20 cellular contexts compared by ENCODE assay signal in genomic region chr1:12442217-12442616, GRCh38.
DNase-seq lines count a peak whose midpoint lies in the region; ATAC-seq, FAIRE-seq and TF ChIP-seq lines count a peak whose summit lies in the region.
"Had no signal": no experiment of that assay in that cellular context is flagged by ENCODE, and none has a peak within 500 bp of the region (broad histone marks: within the 10 kb centered on the region; RNA-seq: fewer than 3 reads in every experiment).

No MANE protein-coding gene starts in this region.

- no peak for FAIRE-seq in K562 (lab: Jason Lieb, UNC)
- FAIRE-seq: D721Med, H54 had no signal

- peaks cover 57% of the 10 kb centered on the region for H3K36me3 Mint-ChIP-seq in activated T-helper 17 cell treated with anti-CD3 and anti-CD28 coated beads, Interleukin-2, amount 50 U/mL, for 72 hours (ENCODE audit: low read depth)

- TF ChIP-seq POLR2A in K562 (conservative IDR thresholded peaks at IDR 0.05) (no peak), transverse colon (IDR thresholded peaks at IDR 0.05) (no peak)

- no peaks in the 10 kb centered on the region for H3K9me3 Mint-ChIP-seq in activated T-helper 17 cell treated with anti-CD3 and anti-CD28 coated beads, Interleukin-2, amount 50 U/mL, for 72 hours

- ATAC-seq in GM18498 (IDR thresholded peaks at IDR 0.05; ENCODE audit: unreplicated experiment) = peak; percentile 54
- peak; percentile 22 for ATAC-seq in activated T-helper 17 cell treated with anti-CD3 and anti-CD28 coated beads, Interleukin-2, amount 50 U/mL, for 72 hours (replicated peaks)
- no peak for ATAC-seq in K562
- ATAC-seq in stimulated activated naive CD8-positive, alpha-beta T cell treated with anti-CD3 and anti-CD28 coated beads, Interleukin-15, Interleukin-2, amounts not matched to agents 100 U/mL and 50 U/mL, for 24 hours = peak; percentile 10

- no peaks in the 10 kb centered on the region for H4K20me1 ChIP-seq in K562 (replicated peaks; ENCODE audit: control insufficient read depth, insufficient read depth, low read length)

- H3K4me1 Mint-ChIP-seq in activated T-helper 17 cell treated with anti-CD3 and anti-CD28 coated beads, Interleukin-2, amount 50 U/mL, for 72 hours = peaks cover 33% of the 10 kb centered on the region

- H3K9me3 ChIP-seq in K562 (replicated peaks; ENCODE audit: control insufficient read depth, insufficient read depth, low read depth, low read length) (peaks cover 10% of the 10 kb centered on the region), transverse colon (no peaks in the 10 kb centered on the region)
- H3K9me3 ChIP-seq: BE2C had no signal

- H3K4me2 ChIP-seq in K562 (ENCODE audit: insufficient read depth, low read length) = no peak overlapping the region

- TF ChIP-seq RAD21 in K562 (CRISPR knock-in tag; conservative IDR thresholded peaks at IDR 0.05 in 1 of 2, IDR thresholded peaks at IDR 0.05 in 1 of 2) = no peak

- H3K27me3 ChIP-seq in K562 (ENCODE audit: control insufficient read depth in 2 of 2, insufficient read depth in 2 of 2, low read length in 2 of 2) (no peaks in the 10 kb centered on the region), transverse colon (no peaks in the 10 kb centered on the region)
- H3K27me3 ChIP-seq: BE2C had no signal

- no peak overlapping the region for H3K4me3 ChIP-seq in K562
- H3K4me3 ChIP-seq in transverse colon = no peak overlapping the region

- H3K79me2 ChIP-seq in K562 (ENCODE audit: control insufficient read depth, insufficient read depth, low read length) = peaks cover 19% of the 10 kb centered on the region; the same call in 2 of the 3 replicates

- intact Hi-C loops in K562 (cut with micrococcal nuclease) = no loop called here
- intact Hi-C loops in transverse colon (cut with DNase I; ENCODE audit: low total_unique reads) = no loop called here

- peaks cover 2% of the 10 kb centered on the region for H3K9me1 ChIP-seq in K562 (ENCODE audit: control insufficient read depth, insufficient read depth, low read length)

- BruUV-seq in K562 (replicated peaks; lab: Mats Ljungman, UMichigan) = no TSS peak

- POLR2A ChIA-PET in K562 (lab: Yijun Ruan, JAX) = interaction anchor here (1.0 to 1.3 kb wide), 3 partner anchors 9 to 30 kb away, joined by 3 to 4 read pairs (median 4); no protein-coding TSS in a partner anchor

- no peak for TF ChIP-seq CTCF in K562 (IDR thresholded peaks at IDR 0.05 in 2 of 3, conservative IDR thresholded peaks at IDR 0.05 in 1 of 3; ENCODE audit: insufficient read depth in 2 of 3, low read depth in 1 of 3, low read length in 3 of 3)
- no peak for TF ChIP-seq CTCF in transverse colon (IDR thresholded peaks at IDR 0.05)

- DNase-seq in K562 (ENCODE audit: extremely low read depth in 1 of 4, low spot score in 3 of 4) (no peak), transverse colon (no peak)
- no peak for DNase-seq in stimulated activated naive CD8-positive, alpha-beta T cell treated with anti-CD3 and anti-CD28 coated beads, Interleukin-15, Interleukin-2, amounts not matched to agents 100 U/mL and 50 U/mL, for 24 hours
- no peak for DNase-seq in activated naive CD4-positive, alpha-beta T cell treated with Interleukin-2 at 50 U/mL for 16 hours
- DNase-seq in stimulated activated naive CD4-positive, alpha-beta T cell (lab: John Stamatoyannopoulos, UW) = no peak
- DNase-seq: BE2C, DMS53, GDM1, IMR-90, MV-4-11, NCI-H1417, NCI-H187, NCI-H2107, NCI-H446 treated with DMSO at 0.1 percent for 48 hours, NCI-H526 treated with DMSO at 0.1 percent for 48 hours, Right ventricle myocardium superior had no signal

- peak overlapping the region; percentile 37; the same call in 1 of the 3 replicates for H3K27ac ChIP-seq in K562 (ENCODE audit: extremely low read depth, low read depth, low read length)
- H3K27ac ChIP-seq in transverse colon = no peak overlapping the region

- H3K36me3 ChIP-seq in K562 (ENCODE audit: control insufficient read depth, insufficient read depth, low read length) = peaks cover 45% of the 10 kb centered on the region
- H3K36me3 ChIP-seq in transverse colon = peaks cover 0 to 12% (median 2%) of the 10 kb centered on the region in 4 donors
- H3K36me3 ChIP-seq: BE2C had no signal

- no peaks in the 10 kb centered on the region for H3K27me3 Mint-ChIP-seq in activated T-helper 17 cell treated with anti-CD3 and anti-CD28 coated beads, Interleukin-2, amount 50 U/mL, for 72 hours

- no peak for TF ChIP-seq EP300 in K562 (IDR thresholded peaks at IDR 0.05; ENCODE audit: low read length)
- TF ChIP-seq EP300 in transverse colon (IDR thresholded peaks at IDR 0.05; ENCODE audit: low read depth) = no peak

- H3K4me3 Mint-ChIP-seq in activated T-helper 17 cell treated with anti-CD3 and anti-CD28 coated beads, Interleukin-2, amount 50 U/mL, for 72 hours = no peak overlapping the region

- H3K9ac ChIP-seq in K562 (ENCODE audit: insufficient read depth in 1 of 2, low read depth in 2 of 2, low read length in 2 of 2) = no peak overlapping the region

- no peak overlapping the region for H2AFZ ChIP-seq in K562 (ENCODE audit: low read depth, low read length)

- 19% methylated on average over 1 of the region's 1 CpG for WGBS in K562 (ENCODE audit: insufficient coverage, low coverage, missing lambda C conversion rate)
- 67 to 83% methylated on average over 1 of the region's 1 CpG for WGBS in transverse colon (ENCODE audit: low coverage in 1 of 2), 2 donors

- CTCF ChIA-PET in K562 (lab: Yijun Ruan, JAX; ENCODE audit: low intra/inter-chr PET ratio) = no interaction called here

- in situ Hi-C loops in K562 (cut with MboI) = no loop called here
- in situ Hi-C loops in transverse colon (cut with MboI; ENCODE audit: low pct_ligation_motif_present in 1 of 4, low pct_unique_long_range_greater_than_20kb in 1 of 4, low sequenced_read_pairs in 3 of 4) = no loop called here

- peaks cover 16 to 66% of the 10 kb centered on the region in 2 experiments for H3K4me1 ChIP-seq in K562 (replicated peaks in 1 of 2; ENCODE audit: control insufficient read depth in 2 of 2, insufficient read depth in 2 of 2, low read length in 2 of 2)
- H3K4me1 ChIP-seq in transverse colon = peaks cover 0 to 15% (median 3%) of the 10 kb centered on the region in 4 donors
- H3K4me1 ChIP-seq: BE2C had no signal

- H3K27ac Mint-ChIP-seq in activated T-helper 17 cell treated with anti-CD3 and anti-CD28 coated beads, Interleukin-2, amount 50 U/mL, for 72 hours = no peak overlapping the region

TF ChIP-seq in K562, 482 proteins besides CTCF, POLR2A, EP300 and RAD21:
- TF ChIP-seq SMARCC2 (IDR thresholded peaks at IDR 0.05; ENCODE audit: low read depth) = no peak
- no peak for TF ChIP-seq ATF1 (CRISPR knock-in tag; IDR thresholded peaks at IDR 0.05)
- TF ChIP-seq ATF1 (tag; IDR thresholded peaks at IDR 0.05) = no peak
- TF ChIP-seq MBD2 (IDR thresholded peaks at IDR 0.05; ENCODE audit: borderline replicate concordance, low read depth) = no peak
- TF ChIP-seq KLF10 (CRISPR knock-in tag; IDR thresholded peaks at IDR 0.05) = no peak
- no peak for TF ChIP-seq PYGO2 (tag; IDR thresholded peaks at IDR 0.05)
- no peak for TF ChIP-seq FOXO4 (CRISPR knock-in tag; IDR thresholded peaks at IDR 0.05)
- TF ChIP-seq SRSF3 (IDR thresholded peaks at IDR 0.05; ENCODE audit: insufficient read depth, low read length) = no peak
- no peak for TF ChIP-seq ZBTB49 (CRISPR knock-in tag; IDR thresholded peaks at IDR 0.05; ENCODE audit: borderline replicate concordance)
TF ChIP-seq in K562: peak in this region for 0.
